In the genomic region with DNA sequence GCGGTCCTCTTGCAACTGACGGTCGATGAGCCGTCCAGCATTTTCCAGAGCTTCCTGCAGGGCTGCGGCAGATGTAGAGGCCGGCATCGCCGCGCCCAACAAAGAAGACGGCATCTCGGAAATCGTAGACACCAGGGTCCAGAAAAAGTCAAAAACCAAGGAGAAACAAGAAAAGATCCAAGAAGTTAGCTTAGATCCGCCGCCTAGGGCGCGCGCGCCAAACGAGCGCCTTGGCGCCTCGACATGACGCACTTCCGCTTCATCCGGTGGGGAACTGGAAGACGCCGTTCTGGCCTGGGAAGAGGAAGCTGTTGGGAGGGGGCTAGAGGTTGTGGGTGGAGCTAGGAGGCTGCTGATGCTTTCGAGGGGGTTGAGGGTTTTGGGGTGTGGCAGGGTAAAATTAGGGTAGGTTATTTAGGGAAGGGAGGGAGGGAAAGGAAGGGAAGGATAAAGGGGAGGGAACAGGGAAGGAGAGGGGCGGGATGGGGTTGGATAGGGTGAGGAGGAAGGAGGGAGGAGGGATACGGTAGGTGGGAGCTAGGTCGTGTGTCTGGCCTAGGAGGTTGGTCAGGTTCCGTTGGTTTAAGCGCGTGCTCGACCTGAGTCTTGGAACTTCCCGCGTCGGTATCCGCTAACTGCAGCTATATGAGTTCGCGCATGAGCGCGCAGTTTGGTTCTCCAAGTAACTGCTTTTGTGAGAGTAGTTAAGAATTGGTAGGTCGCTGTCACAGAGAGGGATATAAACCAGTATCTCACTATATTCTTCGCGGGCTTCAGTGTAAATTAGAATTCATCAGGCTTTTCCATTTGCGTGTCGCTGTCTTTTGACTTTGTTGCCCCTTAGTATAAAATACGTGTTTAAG, we compare ENCODE assay signal across 1 cellular context.
TF ChIP-seq lines count a peak whose summit lies in the region.

NUP155 (minus strand) TSS at position 243 of the 863 bp plus-strand sequence; CDS start at position 114, 129 bp downstream.

TF ChIP-seq in WTC11, 78 proteins besides CTCF, POLR2A, EP300 and RAD21 (continued from another document and continues in another):
- TF ChIP-seq ZNF532 (CRISPR knock-in tag; IDR thresholded peaks at IDR 0.05; ENCODE audit: borderline replicate concordance) (no peak), JAZF1 (CRISPR knock-in tag; IDR thresholded peaks at IDR 0.05) (no peak), MYBL2 (CRISPR knock-in tag; IDR thresholded peaks at IDR 0.05) (0 out of 2 replicates have a peak, but pooled peaks have one; percentile 65), ESRRA (CRISPR knock-in tag; IDR thresholded peaks at IDR 0.05; ENCODE audit: borderline replicate concordance) (no peak), MXD4 (CRISPR knock-in tag; IDR thresholded peaks at IDR 0.05; ENCODE audit: borderline replicate concordance) (no peak), GABPB1 (CRISPR knock-in tag; IDR thresholded peaks at IDR 0.05) (peak; percentile 89), TEAD1 (CRISPR knock-in tag; IDR thresholded peaks at IDR 0.05) (no peak), ELF4 (CRISPR knock-in tag; IDR thresholded peaks at IDR 0.05; ENCODE audit: low read depth) (no peak), FOXJ3 (CRISPR knock-in tag; IDR thresholded peaks at IDR 0.05; ENCODE audit: borderline replicate concordance) (no peak), PRRX2 (CRISPR knock-in tag; IDR thresholded peaks at IDR 0.05) (no peak), STAT6 (CRISPR knock-in tag; conservative IDR thresholded peaks at IDR 0.05; ENCODE audit: low read depth) (no peak), NFE2L1 (CRISPR knock-in tag; IDR thresholded peaks at IDR 0.05) (peak; percentile 70; the same call in 1 of the 2 replicates), GTF2I (CRISPR knock-in tag; conservative IDR thresholded peaks at IDR 0.05) (no peak), JUN (CRISPR knock-in tag; IDR thresholded peaks at IDR 0.05) (0 out of 2 replicates have a peak, but pooled peaks have one; percentile 17), CREM (CRISPR knock-in tag; IDR thresholded peaks at IDR 0.05) (peak; percentile 98), ZNF396 (CRISPR knock-in tag; IDR thresholded peaks at IDR 0.05; ENCODE audit: borderline replicate concordance) (no peak), ZNF121 (CRISPR knock-in tag; IDR thresholded peaks at IDR 0.05) (no peak), SMAD4 (CRISPR knock-in tag; IDR thresholded peaks at IDR 0.05) (no peak), ZNF232 (CRISPR knock-in tag; IDR thresholded peaks at IDR 0.05) (no peak), CBFB (CRISPR knock-in tag; IDR thresholded peaks at IDR 0.05; ENCODE audit: low read depth) (no peak), HMGA2 (CRISPR knock-in tag; IDR thresholded peaks at IDR 0.05) (no peak), TP53 (CRISPR knock-in tag; IDR thresholded peaks at IDR 0.05) (no peak), FOXP1 (CRISPR knock-in tag; IDR thresholded peaks at IDR 0.05; ENCODE audit: borderline replicate concordance) (no peak), ZNF671 (CRISPR knock-in tag; IDR thresholded peaks at IDR 0.05) (no peak), EMX1 (CRISPR knock-in tag; IDR thresholded peaks at IDR 0.05) (no peak), ZNF263 (CRISPR knock-in tag; IDR thresholded peaks at IDR 0.05; ENCODE audit: low read depth) (no peak; the same call in 1 of the 2 replicates), ZNF416 (CRISPR knock-in tag; IDR thresholded peaks at IDR 0.05) (no peak), TCF7 (CRISPR knock-in tag; IDR thresholded peaks at IDR 0.05; ENCODE audit: low read depth) (no peak), RELA (CRISPR knock-in tag; IDR thresholded peaks at IDR 0.05; ENCODE audit: borderline replicate concordance) (no peak), OVOL2 (CRISPR knock-in tag; IDR thresholded peaks at IDR 0.05; ENCODE audit: borderline replicate concordance) (no peak), ZNF281 (CRISPR knock-in tag; IDR thresholded peaks at IDR 0.05) (0 out of 2 replicates have a peak, but pooled peaks have one; percentile 28), ZNF317 (CRISPR knock-in tag; IDR thresholded peaks at IDR 0.05; ENCODE audit: borderline replicate concordance, low read depth) (no peak), ZNF138 (CRISPR knock-in tag; conservative IDR thresholded peaks at IDR 0.05) (no peak)
- TF ChIP-seq, protein P1, sequence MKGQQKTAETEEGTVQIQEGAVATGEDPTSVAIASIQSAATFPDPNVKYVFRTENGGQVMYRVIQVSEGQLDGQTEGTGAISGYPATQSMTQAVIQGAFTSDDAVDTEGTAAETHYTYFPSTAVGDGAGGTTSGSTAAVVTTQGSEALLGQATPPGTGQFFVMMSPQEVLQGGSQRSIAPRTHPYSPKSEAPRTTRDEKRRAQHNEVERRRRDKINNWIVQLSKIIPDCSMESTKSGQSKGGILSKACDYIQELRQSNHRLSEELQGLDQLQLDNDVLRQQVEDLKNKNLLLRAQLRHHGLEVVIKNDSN (CRISPR knock-in tag; IDR thresholded peaks at IDR 0.05), result no peak
- TF ChIP-seq, protein P2, sequence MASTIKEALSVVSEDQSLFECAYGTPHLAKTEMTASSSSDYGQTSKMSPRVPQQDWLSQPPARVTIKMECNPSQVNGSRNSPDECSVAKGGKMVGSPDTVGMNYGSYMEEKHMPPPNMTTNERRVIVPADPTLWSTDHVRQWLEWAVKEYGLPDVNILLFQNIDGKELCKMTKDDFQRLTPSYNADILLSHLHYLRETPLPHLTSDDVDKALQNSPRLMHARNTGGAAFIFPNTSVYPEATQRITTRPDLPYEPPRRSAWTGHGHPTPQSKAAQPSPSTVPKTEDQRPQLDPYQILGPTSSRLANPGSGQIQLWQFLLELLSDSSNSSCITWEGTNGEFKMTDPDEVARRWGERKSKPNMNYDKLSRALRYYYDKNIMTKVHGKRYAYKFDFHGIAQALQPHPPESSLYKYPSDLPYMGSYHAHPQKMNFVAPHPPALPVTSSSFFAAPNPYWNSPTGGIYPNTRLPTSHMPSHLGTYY (CRISPR knock-in tag; IDR thresholded peaks at IDR 0.05), result no peak
- TF ChIP-seq, protein P3, sequence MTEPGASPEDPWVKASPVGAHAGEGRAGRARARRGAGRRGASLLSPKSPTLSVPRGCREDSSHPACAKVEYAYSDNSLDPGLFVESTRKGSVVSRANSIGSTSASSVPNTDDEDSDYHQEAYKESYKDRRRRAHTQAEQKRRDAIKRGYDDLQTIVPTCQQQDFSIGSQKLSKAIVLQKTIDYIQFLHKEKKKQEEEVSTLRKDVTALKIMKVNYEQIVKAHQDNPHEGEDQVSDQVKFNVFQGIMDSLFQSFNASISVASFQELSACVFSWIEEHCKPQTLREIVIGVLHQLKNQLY (CRISPR knock-in tag; IDR thresholded peaks at IDR 0.05), result no peak
- TF ChIP-seq, protein P4, sequence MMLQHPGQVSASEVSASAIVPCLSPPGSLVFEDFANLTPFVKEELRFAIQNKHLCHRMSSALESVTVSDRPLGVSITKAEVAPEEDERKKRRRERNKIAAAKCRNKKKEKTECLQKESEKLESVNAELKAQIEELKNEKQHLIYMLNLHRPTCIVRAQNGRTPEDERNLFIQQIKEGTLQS (CRISPR knock-in tag; conservative IDR thresholded peaks at IDR 0.05), result no peak
- TF ChIP-seq, protein P5, sequence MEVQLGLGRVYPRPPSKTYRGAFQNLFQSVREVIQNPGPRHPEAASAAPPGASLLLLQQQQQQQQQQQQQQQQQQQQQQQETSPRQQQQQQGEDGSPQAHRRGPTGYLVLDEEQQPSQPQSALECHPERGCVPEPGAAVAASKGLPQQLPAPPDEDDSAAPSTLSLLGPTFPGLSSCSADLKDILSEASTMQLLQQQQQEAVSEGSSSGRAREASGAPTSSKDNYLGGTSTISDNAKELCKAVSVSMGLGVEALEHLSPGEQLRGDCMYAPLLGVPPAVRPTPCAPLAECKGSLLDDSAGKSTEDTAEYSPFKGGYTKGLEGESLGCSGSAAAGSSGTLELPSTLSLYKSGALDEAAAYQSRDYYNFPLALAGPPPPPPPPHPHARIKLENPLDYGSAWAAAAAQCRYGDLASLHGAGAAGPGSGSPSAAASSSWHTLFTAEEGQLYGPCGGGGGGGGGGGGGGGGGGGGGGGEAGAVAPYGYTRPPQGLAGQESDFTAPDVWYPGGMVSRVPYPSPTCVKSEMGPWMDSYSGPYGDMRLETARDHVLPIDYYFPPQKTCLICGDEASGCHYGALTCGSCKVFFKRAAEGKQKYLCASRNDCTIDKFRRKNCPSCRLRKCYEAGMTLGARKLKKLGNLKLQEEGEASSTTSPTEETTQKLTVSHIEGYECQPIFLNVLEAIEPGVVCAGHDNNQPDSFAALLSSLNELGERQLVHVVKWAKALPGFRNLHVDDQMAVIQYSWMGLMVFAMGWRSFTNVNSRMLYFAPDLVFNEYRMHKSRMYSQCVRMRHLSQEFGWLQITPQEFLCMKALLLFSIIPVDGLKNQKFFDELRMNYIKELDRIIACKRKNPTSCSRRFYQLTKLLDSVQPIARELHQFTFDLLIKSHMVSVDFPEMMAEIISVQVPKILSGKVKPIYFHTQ (CRISPR knock-in tag; IDR thresholded peaks at IDR 0.05), result no peak
- TF ChIP-seq, protein P6, sequence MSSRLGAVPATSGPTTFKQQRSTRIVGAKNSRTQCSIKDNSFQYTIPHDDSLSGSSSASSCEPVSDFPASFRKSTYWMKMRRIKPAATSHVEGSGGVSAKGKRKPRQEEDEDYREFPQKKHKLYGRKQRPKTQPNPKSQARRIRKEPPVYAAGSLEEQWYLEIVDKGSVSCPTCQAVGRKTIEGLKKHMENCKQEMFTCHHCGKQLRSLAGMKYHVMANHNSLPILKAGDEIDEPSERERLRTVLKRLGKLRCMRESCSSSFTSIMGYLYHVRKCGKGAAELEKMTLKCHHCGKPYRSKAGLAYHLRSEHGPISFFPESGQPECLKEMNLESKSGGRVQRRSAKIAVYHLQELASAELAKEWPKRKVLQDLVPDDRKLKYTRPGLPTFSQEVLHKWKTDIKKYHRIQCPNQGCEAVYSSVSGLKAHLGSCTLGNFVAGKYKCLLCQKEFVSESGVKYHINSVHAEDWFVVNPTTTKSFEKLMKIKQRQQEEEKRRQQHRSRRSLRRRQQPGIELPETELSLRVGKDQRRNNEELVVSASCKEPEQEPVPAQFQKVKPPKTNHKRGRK (CRISPR knock-in tag; IDR thresholded peaks at IDR 0.05; ENCODE audit: borderline replicate concordance), result no peak
- TF ChIP-seq, protein P7, sequence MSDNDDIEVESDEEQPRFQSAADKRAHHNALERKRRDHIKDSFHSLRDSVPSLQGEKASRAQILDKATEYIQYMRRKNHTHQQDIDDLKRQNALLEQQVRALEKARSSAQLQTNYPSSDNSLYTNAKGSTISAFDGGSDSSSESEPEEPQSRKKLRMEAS (CRISPR knock-in tag; IDR thresholded peaks at IDR 0.05), result peak; percentile 76
